In genomic region chr15:43370310-43370974, GRCh38 we compare ENCODE assay signal across 8 cellular contexts.
DNase-seq lines count a peak whose midpoint lies in the region; ATAC-seq, FAIRE-seq and TF ChIP-seq lines count a peak whose summit lies in the region.

No MANE protein-coding gene starts in this region.

- peaks cover 6 to 36% (median 31%) of the 10 kb centered on the region in 5 donors for H3K4me1 ChIP-seq in subcutaneous abdominal adipose tissue (ENCODE audit: control insufficient read depth in 5 of 5, insufficient read depth in 5 of 5, low read length in 5 of 5)

- peaks cover 5 to 22% (median 18%) of the 10 kb centered on the region in 5 donors for H3K36me3 ChIP-seq in subcutaneous abdominal adipose tissue (ENCODE audit: control insufficient read depth in 5 of 5, insufficient read depth in 5 of 5, low read length in 5 of 5)

- peak overlapping the region; percentile 90 for H3K27ac Mint-ChIP-seq in central memory CD8-positive, alpha-beta T cell (ENCODE audit: low read depth)

- peak overlapping the region; percentile 81 to 96 (median 87) for H3K9ac ChIP-seq in subcutaneous abdominal adipose tissue (ENCODE audit: low read length in 5 of 5)

- H3K9me3 Mint-ChIP-seq in central memory CD8-positive, alpha-beta T cell, result peaks cover 5% of the 10 kb centered on the region

- FAIRE-seq in H54 (lab: Jason Lieb, UNC), result no peak

- H3K4me3 Mint-ChIP-seq in central memory CD8-positive, alpha-beta T cell, result peak overlapping the region; percentile 88

- no peaks in the 10 kb centered on the region for H3K27me3 Mint-ChIP-seq in central memory CD8-positive, alpha-beta T cell

- peak overlapping the region; percentile 85 to 98 (median 96) for H3K4me3 ChIP-seq in subcutaneous abdominal adipose tissue (ENCODE audit: low read depth in 1 of 5, low read length in 5 of 5)

- peak; percentile 66 for DNase-seq in NCI-H82 (lab: John Stamatoyannopoulos, UW)
- no peak for DNase-seq in NCI-H82 treated with DMSO at 0.1 percent for 48 hours (lab: John Stamatoyannopoulos, UW; ENCODE audit: unreplicated experiment)
- DNase-seq in H54 (ENCODE audit: insufficient read length, low spot score), result peak; percentile 46
- DNase-seq in NCI-H69 (lab: John Stamatoyannopoulos, UW), result peak; percentile 69
- DNase-seq in central memory CD8-positive, alpha-beta T cell (ENCODE audit: low spot score in 2 of 2), result no peak
- peak; percentile 81 for DNase-seq in left kidney (ENCODE audit: low read depth, low spot score)

- no peak for TF ChIP-seq POLR2A in H54 (IDR thresholded peaks at IDR 0.05; ENCODE audit: low read depth, low read length)

- peaks cover 0 to 4% (median 0%) of the 10 kb centered on the region in 5 donors for H3K9me3 ChIP-seq in subcutaneous abdominal adipose tissue (ENCODE audit: control insufficient read depth in 5 of 5, low read length in 5 of 5)

- peaks cover 56% of the 10 kb centered on the region for H3K4me1 Mint-ChIP-seq in central memory CD8-positive, alpha-beta T cell

- peak overlapping the region; percentile 54 for H3K27ac ChIP-seq in subcutaneous abdominal adipose tissue (ENCODE audit: low read depth, low read length)

- H3K36me3 Mint-ChIP-seq in central memory CD8-positive, alpha-beta T cell (ENCODE audit: insufficient read depth), result peaks cover 13% of the 10 kb centered on the region

- no peaks in the 10 kb centered on the region for H3K27me3 ChIP-seq in subcutaneous abdominal adipose tissue (ENCODE audit: control insufficient read depth in 5 of 5, insufficient read depth in 4 of 5, low read length in 5 of 5)

- peak; percentile 10 for ATAC-seq in central memory CD8-positive, alpha-beta T cell (replicated peaks; ENCODE audit: extremely low read depth, poor library complexity, severe bottlenecking)
- no peak for ATAC-seq in HG03520 (IDR thresholded peaks at IDR 0.05; ENCODE audit: unreplicated experiment)

Comparison
In these comparisons a context has a peak if more than half of its experiments do, and no peak if none do; other contexts are left out.
1. DNase-seq: peak in NCI-H82 (single experiment), H54 (single experiment), NCI-H69 (single experiment) and left kidney (single experiment); none in NCI-H82 treated with DMSO at 0.1 percent for 48 hours (single experiment) and central memory CD8-positive, alpha-beta T cell (0 of 2).